Comparison of ENCODE assay signal across 15 cellular contexts in genomic region chr9:136247947-136248637, GRCh38. TPM values are rescaled to one million over a fixed set of nuclear protein-coding genes. Genes with fewer than 3 reads are reported as not detected.
DNase-seq lines count a peak whose midpoint lies in the region; ATAC-seq lines count a peak whose summit lies in the region.
"Had no signal": no experiment of that assay in that cellular context is flagged by ENCODE, and none has a peak within 500 bp of the region (broad histone marks: within the 10 kb centered on the region; RNA-seq: fewer than 3 reads in every experiment).

No MANE protein-coding gene starts in this region.

- H3K9me3 Mint-ChIP-seq in activated CD4-positive, alpha-beta T cell treated with anti-CD3 and anti-CD28 coated beads for 36 hours (ENCODE audit: low read depth), result no peaks in the 10 kb centered on the region
- H3K9me3 Mint-ChIP-seq in activated T-helper 1 cell treated with anti-CD3 and anti-CD28 coated beads, Interleukin-12 subunit alpha, Interleukin-12 subunit beta, Interleukin-2, Interleukin-4 antibody, amounts not matched to agents 30 ng/mL and 10 ng/mL and 1 ng/mL, durations not matched to agents 14 hours and 24 hours and 36 hours, result no peaks in the 10 kb centered on the region

- H3K27me3 ChIP-seq in right cardiac atrium (ENCODE audit: control insufficient read depth, insufficient read depth), result no peaks in the 10 kb centered on the region
- peaks cover 4% of the 10 kb centered on the region for H3K27me3 ChIP-seq in iPS-15b (ENCODE audit: control insufficient read depth, insufficient read depth, low read length)

- H3K27ac Mint-ChIP-seq in activated CD4-positive, alpha-beta T cell treated with anti-CD3 and anti-CD28 coated beads for 36 hours, result no peak overlapping the region
- no peak overlapping the region for H3K27ac Mint-ChIP-seq in activated T-helper 1 cell treated with anti-CD3 and anti-CD28 coated beads, Interleukin-12 subunit alpha, Interleukin-12 subunit beta, Interleukin-2, Interleukin-4 antibody, amounts not matched to agents 30 ng/mL and 10 ng/mL and 1 ng/mL, durations not matched to agents 14 hours and 24 hours and 36 hours

- H3K4me3 ChIP-seq in right cardiac atrium (ENCODE audit: low read length) (no peak overlapping the region), iPS-15b (ENCODE audit: low read depth, low read length) (no peak overlapping the region)

- intact Hi-C loops in right cardiac atrium (cut with DNase I) (no loop called here), cardiac septum (cut with DNase I) (no loop called here)
- intact Hi-C loops in activated CD4-positive, alpha-beta T cell treated with anti-CD3 and anti-CD28 coated beads for 36 hours (cut with DNase I, micrococcal nuclease), result loop anchor here in 1 of 2 experiments (10.0 kb wide), 2 partner anchors 547 to 1207 kb away; partner anchors contain the start of genes CCDC183, NSMF and TMEM141
- intact Hi-C loops in activated T-helper 1 cell treated with anti-CD3 and anti-CD28 coated beads, Interleukin-12 subunit alpha, Interleukin-12 subunit beta, Interleukin-2, Interleukin-4 antibody, amounts not matched to agents 30 ng/mL and 10 ng/mL and 1 ng/mL, durations not matched to agents 14 hours and 24 hours and 36 hours (cut with micrococcal nuclease), result loop anchor here (5.0 to 10.0 kb wide), 4 partner anchors 283 to 1357 kb away; partner anchors contain the start of genes ARRDC1, CAMSAP1, RABL6 and UBAC1

- 79% methylated on average over 24 of the region's 24 CpGs for WGBS in right cardiac atrium

- no peaks in the 10 kb centered on the region for H3K36me3 ChIP-seq in iPS-15b (ENCODE audit: control insufficient read depth, insufficient read depth, low read length)

- peaks cover 4% of the 10 kb centered on the region for H3K36me3 Mint-ChIP-seq in activated CD4-positive, alpha-beta T cell treated with anti-CD3 and anti-CD28 coated beads for 36 hours (ENCODE audit: low read depth)
- H3K36me3 Mint-ChIP-seq in activated T-helper 1 cell treated with anti-CD3 and anti-CD28 coated beads, Interleukin-12 subunit alpha, Interleukin-12 subunit beta, Interleukin-2, Interleukin-4 antibody, amounts not matched to agents 30 ng/mL and 10 ng/mL and 1 ng/mL, durations not matched to agents 14 hours and 24 hours and 36 hours (ENCODE audit: low read depth), result peaks cover 8% of the 10 kb centered on the region

- ATAC-seq in right cardiac atrium, result no peak
- no peak for ATAC-seq in activated CD4-positive, alpha-beta T cell treated with anti-CD3 and anti-CD28 coated beads for 36 hours
- ATAC-seq: Panc1 had no signal

- H3K4me1 ChIP-seq in right cardiac atrium (ENCODE audit: control insufficient read depth, insufficient read depth, low read length) (peaks cover 6% of the 10 kb centered on the region), iPS-15b (ENCODE audit: control insufficient read depth, insufficient read depth, low read length) (peaks cover 6% of the 10 kb centered on the region)

- CTCF ChIA-PET in activated CD4-positive, alpha-beta T cell treated with anti-CD3 and anti-CD28 coated beads for 36 hours (lab: Charles Lee), result no interaction called here

- DNase-seq in right cardiac atrium, result peak in 2 of 3 donors; percentile 48 to 54
- DNase-seq in cardiac septum (ENCODE audit: low spot score), result no peak
- peak; percentile 2 for DNase-seq in RPMI8226
- no peak for DNase-seq in activated CD4-positive, alpha-beta T cell treated with anti-CD3 and anti-CD28 coated beads for 36 hours
- DNase-seq in activated T-helper 1 cell treated with anti-CD3 and anti-CD28 coated beads, Interleukin-12 subunit alpha, Interleukin-12 subunit beta, Interleukin-2, Interleukin-4 antibody, amounts not matched to agents 30 ng/mL and 10 ng/mL and 1 ng/mL, durations not matched to agents 14 hours and 24 hours and 36 hours (ENCODE audit: low spot score), result no peak
- no peak for DNase-seq in activated T-cell treated with anti-CD3 and anti-CD28 coated beads, Interleukin-2, amount 50 U/mL, for 48 hours
- DNase-seq: AML-193, Kasumi-1, NCI-H1105 treated with DMSO at 0.1 percent for 48 hours, NCI-H187, NCI-H446 treated with DMSO at 0.1 percent for 48 hours, NCI-H748 treated with DMSO at 0.1 percent for 48 hours, SIG-M5 had no signal

- H3K27ac ChIP-seq in right cardiac atrium (ENCODE audit: low read length), result no peak overlapping the region

- no peak overlapping the region for H3K4me3 Mint-ChIP-seq in activated CD4-positive, alpha-beta T cell treated with anti-CD3 and anti-CD28 coated beads for 36 hours
- no peak overlapping the region for H3K4me3 Mint-ChIP-seq in activated T-helper 1 cell treated with anti-CD3 and anti-CD28 coated beads, Interleukin-12 subunit alpha, Interleukin-12 subunit beta, Interleukin-2, Interleukin-4 antibody, amounts not matched to agents 30 ng/mL and 10 ng/mL and 1 ng/mL, durations not matched to agents 14 hours and 24 hours and 36 hours

- POLR2A ChIA-PET in activated CD4-positive, alpha-beta T cell treated with anti-CD3 and anti-CD28 coated beads for 36 hours (lab: Charles Lee), result no interaction called here

- peaks cover 25% of the 10 kb centered on the region for H3K4me1 Mint-ChIP-seq in activated CD4-positive, alpha-beta T cell treated with anti-CD3 and anti-CD28 coated beads for 36 hours
- H3K4me1 Mint-ChIP-seq in activated T-helper 1 cell treated with anti-CD3 and anti-CD28 coated beads, Interleukin-12 subunit alpha, Interleukin-12 subunit beta, Interleukin-2, Interleukin-4 antibody, amounts not matched to agents 30 ng/mL and 10 ng/mL and 1 ng/mL, durations not matched to agents 14 hours and 24 hours and 36 hours (ENCODE audit: low read depth), result peaks cover 20% of the 10 kb centered on the region

- H3K9me3 ChIP-seq in right cardiac atrium (ENCODE audit: control insufficient read depth, low read length) (no peaks in the 10 kb centered on the region), iPS-15b (ENCODE audit: control insufficient read depth, insufficient read depth, low read length) (no peaks in the 10 kb centered on the region)

- H3K9ac ChIP-seq in iPS-15b (ENCODE audit: low read depth, low read length), result peak overlapping the region; percentile 41

- H3K27me3 Mint-ChIP-seq in activated CD4-positive, alpha-beta T cell treated with anti-CD3 and anti-CD28 coated beads for 36 hours, result no peaks in the 10 kb centered on the region
- H3K27me3 Mint-ChIP-seq in activated T-helper 1 cell treated with anti-CD3 and anti-CD28 coated beads, Interleukin-12 subunit alpha, Interleukin-12 subunit beta, Interleukin-2, Interleukin-4 antibody, amounts not matched to agents 30 ng/mL and 10 ng/mL and 1 ng/mL, durations not matched to agents 14 hours and 24 hours and 36 hours (ENCODE audit: insufficient read depth), result no peaks in the 10 kb centered on the region

RNA-seq across cellular contexts. Expression of gene QSOX2, which starts 2.5 kb away (rescaled TPM):
- total RNA-seq in right cardiac atrium (1 to 10 TPM; 5.3 to 9.0 (median 7.5) TPM), cardiac septum (7.2 TPM)
- 4.5 TPM for polyA plus RNA-seq in right cardiac atrium
- total RNA-seq in activated CD4-positive, alpha-beta T cell treated with anti-CD3 and anti-CD28 coated beads for 36 hours, result 10 to 100 TPM; 18.1 to 21.2 TPM
- total RNA-seq in activated T-helper 1 cell treated with anti-CD3 and anti-CD28 coated beads, Interleukin-12 subunit alpha, Interleukin-12 subunit beta, Interleukin-2, Interleukin-4 antibody, amounts not matched to agents 30 ng/mL and 10 ng/mL and 1 ng/mL, durations not matched to agents 14 hours and 24 hours and 36 hours, result 27.9 and 28.6 TPM in 2 replicates

RNA-seq across cellular contexts. Expression of gene LHX3, which starts 43.2 kb away (rescaled TPM):
- total RNA-seq in right cardiac atrium (not detected), cardiac septum (not detected)
- not detected for polyA plus RNA-seq in right cardiac atrium
- not detected for total RNA-seq in activated CD4-positive, alpha-beta T cell treated with anti-CD3 and anti-CD28 coated beads for 36 hours
- not detected in 2 replicates for total RNA-seq in activated T-helper 1 cell treated with anti-CD3 and anti-CD28 coated beads, Interleukin-12 subunit alpha, Interleukin-12 subunit beta, Interleukin-2, Interleukin-4 antibody, amounts not matched to agents 30 ng/mL and 10 ng/mL and 1 ng/mL, durations not matched to agents 14 hours and 24 hours and 36 hours

RNA-seq across cellular contexts. Expression of gene CCDC187, which starts 55.8 kb away (rescaled TPM):
- total RNA-seq in right cardiac atrium (not detected), cardiac septum (0.03 TPM)
- polyA plus RNA-seq in right cardiac atrium, result not detected
- total RNA-seq in activated CD4-positive, alpha-beta T cell treated with anti-CD3 and anti-CD28 coated beads for 36 hours, result under 1 TPM in 1 of 2 experiments, not detected in 1; 0.05 TPM
- not detected in 2 replicates for total RNA-seq in activated T-helper 1 cell treated with anti-CD3 and anti-CD28 coated beads, Interleukin-12 subunit alpha, Interleukin-12 subunit beta, Interleukin-2, Interleukin-4 antibody, amounts not matched to agents 30 ng/mL and 10 ng/mL and 1 ng/mL, durations not matched to agents 14 hours and 24 hours and 36 hours

Comparison
In these comparisons a context has a peak if more than half of its experiments do, and no peak if none do; other contexts are left out.
1. DNase-seq: peak in right cardiac atrium (2 of 3) and RPMI8226 (single experiment); none in cardiac septum (single experiment), activated CD4-positive, alpha-beta T cell treated with anti-CD3 and anti-CD28 coated beads for 36 hours (single experiment), activated T-helper 1 cell treated with anti-CD3 and anti-CD28 coated beads, Interleukin-12 subunit alpha, Interleukin-12 subunit beta, Interleukin-2, Interleukin-4 antibody, amounts not matched to agents 30 ng/mL and 10 ng/mL and 1 ng/mL, durations not matched to agents 14 hours and 24 hours and 36 hours (single experiment) and activated T-cell treated with anti-CD3 and anti-CD28 coated beads, Interleukin-2, amount 50 U/mL, for 48 hours (0 of 2).